15 cellular contexts compared by ENCODE assay signal in the genomic region with DNA sequence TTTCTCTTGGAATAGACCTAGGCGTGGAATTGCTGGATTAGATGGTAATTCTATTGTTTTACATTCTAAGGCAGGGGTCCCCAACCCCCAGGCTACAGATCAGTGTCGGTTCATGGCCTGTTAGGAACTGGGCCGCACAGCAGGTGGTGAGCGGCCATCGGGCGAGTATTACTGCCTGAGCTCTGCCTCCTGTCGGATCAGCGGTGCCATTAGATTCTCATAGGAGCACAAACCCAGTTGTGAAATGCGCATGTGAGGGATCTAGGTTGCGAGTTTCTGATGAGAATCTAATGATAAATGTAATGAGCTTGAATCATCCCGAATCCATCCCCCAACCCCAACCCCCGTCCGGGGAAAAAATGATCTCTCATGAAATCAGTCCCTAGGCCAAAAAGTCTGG. TPM values are rescaled to one million over a fixed set of nuclear protein-coding genes. Genes with fewer than 3 reads are reported as not detected.
DNase-seq lines count a peak whose midpoint lies in the region; ATAC-seq and TF ChIP-seq lines count a peak whose summit lies in the region.
"Had no signal": no experiment of that assay in that cellular context is flagged by ENCODE, and none has a peak within 500 bp of the region (broad histone marks: within the 10 kb centered on the region; RNA-seq: fewer than 3 reads in every experiment).

No MANE protein-coding gene starts in this region.

- WGBS in spleen, 5 donors = 95 to 97% (median 96%) methylated on average over 13 of the region's 13 CpGs

- intact Hi-C loops in spleen (cut with DNase I; ENCODE audit: low total_unique reads) = no loop called here

- H3K9me3 ChIP-seq in spleen = no peaks in the 10 kb centered on the region
- H3K9me3 ChIP-seq: SJCRH30 had no signal

- peak overlapping the region; percentile 13 to 61 (median 31) for H3K4me3 Mint-ChIP-seq in T-cell
- peak overlapping the region; percentile 66 for H3K4me3 Mint-ChIP-seq in central memory CD8-positive, alpha-beta T cell

- peak overlapping the region; percentile 87 to 96 for H3K27ac Mint-ChIP-seq in T-cell
- peak overlapping the region; percentile 98 for H3K27ac Mint-ChIP-seq in central memory CD8-positive, alpha-beta T cell (ENCODE audit: low read depth)

- ATAC-seq in T-cell (replicated peaks in 1 of 4) (no peak), GM18511 (IDR thresholded peaks at IDR 0.05; ENCODE audit: unreplicated experiment) (no peak)
- no peak for ATAC-seq in central memory CD8-positive, alpha-beta T cell (replicated peaks; ENCODE audit: extremely low read depth, poor library complexity, severe bottlenecking)

- peaks cover 26% of the 10 kb centered on the region for H3K36me3 Mint-ChIP-seq in T-cell
- peaks cover 40% of the 10 kb centered on the region for H3K36me3 Mint-ChIP-seq in central memory CD8-positive, alpha-beta T cell (ENCODE audit: insufficient read depth)

- POLR2A ChIA-PET in T-cell (lab: Charles Lee) = interaction anchor here in 1 of 2 donors (0.6 kb wide), 1 partner anchor 174 kb away, joined by 3 read pairs; the partner anchor contains the start of genes PSME3IP1 and RSPRY1

- H3K4me3 ChIP-seq in spleen = no peak overlapping the region
- H3K4me3 ChIP-seq: SJCRH30 had no signal

- peak overlapping the region in 5 of 8 donors; percentile 8 to 84 (median 80) for H3K27ac ChIP-seq in spleen
- H3K27ac ChIP-seq: SJCRH30 had no signal

- H3K4me1 Mint-ChIP-seq in T-cell = peaks cover 82 to 86% (median 83%) of the 10 kb centered on the region in 3 donors
- H3K4me1 Mint-ChIP-seq in central memory CD8-positive, alpha-beta T cell = peaks cover 64% of the 10 kb centered on the region

- DNase-seq in activated effector memory CD4-positive, alpha-beta T cell treated with anti-CD3 and anti-CD28 coated beads, Interleukin-2, amount 50 U/mL, for 16 hours = peak; percentile 47
- no peak for DNase-seq in activated effector memory CD4-positive, alpha-beta T cell treated with Interleukin-2 at 50 U/mL for 16 hours
- DNase-seq in T-cell (peak in 1 of 34 experiments; percentile 11), spleen (no peak), NCI-H526 treated with DMSO at 0.1 percent for 48 hours (lab: John Stamatoyannopoulos, UW) (no peak), GM19238 (ENCODE audit: insufficient read length, low spot score) (no peak)
- DNase-seq in central memory CD8-positive, alpha-beta T cell (ENCODE audit: low spot score in 2 of 2) = no peak
- DNase-seq: activated CD8-positive, alpha-beta memory T cell treated with anti-CD3 and anti-CD28 coated beads, Interleukin-2, amount 50 U/mL, for 4 hours; Calu3; cortex of kidney; NCI-H146; retina; SJCRH30 had no signal

- peaks cover 0 to 49% (median 6%) of the 10 kb centered on the region in 6 donors for H3K36me3 ChIP-seq in spleen
- H3K36me3 ChIP-seq: SJCRH30 had no signal

- CTCF ChIA-PET in T-cell (lab: Charles Lee) = interaction anchor here in 1 of 2 donors (1.4 kb wide), 2 partner anchors 13 to 48 kb away, joined by 3 read pairs; no protein-coding TSS in a partner anchor

- no peaks in the 10 kb centered on the region for H3K27me3 ChIP-seq in spleen (replicated peaks in 1 of 7)
- H3K27me3 ChIP-seq: SJCRH30 had no signal

- no peaks in the 10 kb centered on the region for H3K27me3 Mint-ChIP-seq in T-cell
- H3K27me3 Mint-ChIP-seq in central memory CD8-positive, alpha-beta T cell = no peaks in the 10 kb centered on the region

- no peaks in the 10 kb centered on the region for H3K9me3 Mint-ChIP-seq in T-cell
- H3K9me3 Mint-ChIP-seq in central memory CD8-positive, alpha-beta T cell = no peaks in the 10 kb centered on the region

- H3K4me1 ChIP-seq in spleen = peaks cover 39 to 100% (median 73%) of the 10 kb centered on the region in 6 donors
- H3K4me1 ChIP-seq: SJCRH30 had no signal

- no peak for TF ChIP-seq POLR2A in spleen (IDR thresholded peaks at IDR 0.05)

- no peak for TF ChIP-seq CTCF in spleen (IDR thresholded peaks at IDR 0.05 in 8 of 11, conservative IDR thresholded peaks at IDR 0.05 in 3 of 11)

RNA-seq across cellular contexts. Expression of gene NLRC5, which starts 23.0 kb away (rescaled TPM):
- total RNA-seq in T-cell (100 to 1,000 TPM; 390 to 711 (median 496) TPM), spleen (100 to 1,000 TPM; 206 to 401 (median 237) TPM)
- 100 to 1,000 TPM in 2 of 3 donors, 10 to 100 TPM in 1; 52.0 to 175 (median 161) TPM for polyA plus RNA-seq in spleen

RNA-seq across cellular contexts. Expression of gene CETP, which starts 50.6 kb away (rescaled TPM):
- total RNA-seq in T-cell (under 1 TPM in 3 of 5 donors, not detected in 2; 0.18 to 0.25 (median 0.19) TPM), spleen (10 to 100 TPM; 15.4 to 73.8 (median 34.5) TPM)
- polyA plus RNA-seq in spleen = 10 to 100 TPM in 1 of 3 donors, 1 to 10 TPM in 2; 7.6 to 13.8 (median 9.8) TPM
- total RNA-seq: Calu3, LHCN-M2 had no signal

Comparison
In these comparisons a context has a peak if more than half of its experiments do, and no peak if none do; other contexts are left out.
1. RNA of gene CETP, which starts 50.6 kb away (total RNA-seq): 15.4 to 73.8 TPM in spleen; 0.18 to 0.25 TPM in T-cell; every median in the first group is over 10 times any median in the second.